ENCODE assay signal across 11 cellular contexts in genomic region chr15:80906159-80906775, GRCh38.
DNase-seq lines count a peak whose midpoint lies in the region; ATAC-seq and TF ChIP-seq lines count a peak whose summit lies in the region.
"Had no signal": no experiment of that assay in that cellular context is flagged by ENCODE, and none has a peak within 500 bp of the region (broad histone marks: within the 10 kb centered on the region; RNA-seq: fewer than 3 reads in every experiment).

No MANE protein-coding gene starts in this region.

- TF ChIP-seq CTCF in HFF-Myc (IDR thresholded peaks at IDR 0.05; ENCODE audit: low read depth, low read length, missing control alignments) (no peak), adrenal gland (IDR thresholded peaks at IDR 0.05) (no peak), gastrocnemius medialis (IDR thresholded peaks at IDR 0.05 in 4 of 5, conservative IDR thresholded peaks at IDR 0.05 in 1 of 5) (no peak)

- ATAC-seq in gastrocnemius medialis = peak; percentile 82 to 83
- no peak for ATAC-seq in GM18909 (IDR thresholded peaks at IDR 0.05; ENCODE audit: poor library complexity, unreplicated experiment)
- ATAC-seq in HG02973 (IDR thresholded peaks at IDR 0.05; ENCODE audit: unreplicated experiment) = no peak
- ATAC-seq in HG03196 (IDR thresholded peaks at IDR 0.05; ENCODE audit: unreplicated experiment) = no peak
- no peak for ATAC-seq in GM18511 (IDR thresholded peaks at IDR 0.05; ENCODE audit: unreplicated experiment)
- ATAC-seq: activated CD8-positive, alpha-beta memory T cell treated with anti-CD3 and anti-CD28 coated beads, Interleukin-2, amount 10 ng/mL, durations not matched to agents 7 days and 5 days had no signal

- 77 to 87% (median 86%) methylated on average over 11 of the region's 11 CpGs for WGBS in adrenal gland, 4 donors

- H3K27me3 ChIP-seq in adrenal gland (no peaks in the 10 kb centered on the region), gastrocnemius medialis (no peaks in the 10 kb centered on the region)
- H3K27me3 ChIP-seq: sigmoid colon had no signal

- TF ChIP-seq POLR2A in adrenal gland (IDR thresholded peaks at IDR 0.05) (no peak), gastrocnemius medialis (IDR thresholded peaks at IDR 0.05) (no peak)

- H3K9me3 ChIP-seq in adrenal gland (replicated peaks in 1 of 3) = no peaks in the 10 kb centered on the region
- no peaks in the 10 kb centered on the region for H3K9me3 ChIP-seq in gastrocnemius medialis

- intact Hi-C loops in adrenal gland (cut with DNase I) (no loop called here), gastrocnemius medialis (cut with DNase I; ENCODE audit: low total_unique reads) (no loop called here)

- DNase-seq in HFF-Myc (ENCODE audit: extremely low read depth, low read depth) (peak; percentile 9), NCI-H2107 (lab: John Stamatoyannopoulos, UW) (peak; percentile 70), adrenal gland (peak in 5 of 7 donors; percentile 11 to 45 (median 32)), gastrocnemius medialis (peak; percentile 53 to 69)
- DNase-seq: activated CD8-positive, alpha-beta memory T cell treated with anti-CD3 and anti-CD28 coated beads, Interleukin-2, amount 10 ng/mL, durations not matched to agents 7 days and 5 days; sigmoid colon; stimulated activated CD8-positive, alpha-beta memory T cell treated with anti-CD3 and anti-CD28 coated beads, Interleukin-4, amount 100 ng/mL, for 48 hours had no signal

- H3K4me3 ChIP-seq in HFF-Myc (replicated peaks; ENCODE audit: low read depth, low read length) (no peak overlapping the region), adrenal gland (no peak overlapping the region), gastrocnemius medialis (no peak overlapping the region)
- H3K4me3 ChIP-seq: sigmoid colon had no signal

- in situ Hi-C loops in gastrocnemius medialis (cut with MboI; ENCODE audit: low sequenced_read_pairs in 4 of 4) = no loop called here

- no peaks in the 10 kb centered on the region for H3K36me3 ChIP-seq in adrenal gland (replicated peaks in 1 of 2)
- H3K36me3 ChIP-seq in gastrocnemius medialis = peaks cover 0 to 16% of the 10 kb centered on the region in 2 donors

- no peaks in the 10 kb centered on the region for H3K4me1 ChIP-seq in adrenal gland (replicated peaks in 1 of 2)
- H3K4me1 ChIP-seq in gastrocnemius medialis = peaks cover 0 to 21% of the 10 kb centered on the region in 2 donors

- H3K27ac ChIP-seq in adrenal gland (no peak overlapping the region), gastrocnemius medialis (peak overlapping the region in 1 of 4 donors; percentile 28)
- H3K27ac ChIP-seq: sigmoid colon had no signal

Comparison
In these comparisons a context has a peak if more than half of its experiments do, and no peak if none do; other contexts are left out.
1. DNase-seq: peak in every context shown above with its lines; median percentile 70 in NCI-H2107; 61 in gastrocnemius medialis; 32 in adrenal gland; 9 in HFF-Myc.
2. ATAC-seq: peak in gastrocnemius medialis (2 of 2); none in GM18909 (single experiment), HG02973 (single experiment), HG03196 (single experiment) and GM18511 (single experiment).